9 cellular contexts compared by ENCODE assay signal in genomic region chr9:22237497-22238363, GRCh38.
DNase-seq lines count a peak whose midpoint lies in the region; ATAC-seq, FAIRE-seq and TF ChIP-seq lines count a peak whose summit lies in the region.
"Had no signal": no experiment of that assay in that cellular context is flagged by ENCODE, and none has a peak within 500 bp of the region (broad histone marks: within the 10 kb centered on the region; RNA-seq: fewer than 3 reads in every experiment).

No MANE protein-coding gene starts in this region.

- H3K27me3 ChIP-seq in HCT116 (ENCODE audit: insufficient read depth, low read length) (peaks cover 3% of the 10 kb centered on the region; the same call in 1 of the 2 replicates), fibroblast of lung (ENCODE audit: control insufficient read depth, insufficient read depth, low read length) (no peaks in the 10 kb centered on the region), right atrium auricular region (no peaks in the 10 kb centered on the region)

- H3K9ac ChIP-seq in HCT116 (ENCODE audit: low read length): no peak overlapping the region; the same call in 1 of the 2 replicates
- no peak overlapping the region for H3K9ac ChIP-seq in fibroblast of lung (ENCODE audit: insufficient read depth, low read length)

- H3K79me2 ChIP-seq in HCT116 (ENCODE audit: insufficient read depth, low read length): no peaks in the 10 kb centered on the region
- H3K79me2 ChIP-seq in fibroblast of lung (ENCODE audit: control insufficient read depth, insufficient read depth, low read length): no peaks in the 10 kb centered on the region

- POLR2A ChIA-PET in HCT116 (lab: Charles Lee): interaction anchor here (0.8 to 2.2 kb wide), 3 partner anchors 26 to 425 kb away, joined by 3 to 10 read pairs (median 6); partner anchors contain the start of gene CDKN2B

- peak; percentile 30; the same call in 1 of the 2 replicates for TF ChIP-seq RAD21 in HCT116 (IDR thresholded peaks at IDR 0.05; ENCODE audit: low read depth)

- no TSS peak for BruUV-seq in HCT116 (replicated peaks; lab: Mats Ljungman, UMichigan)

- H3K4me2 ChIP-seq in HCT116 (ENCODE audit: low read length) (peak overlapping the region; percentile 63), fibroblast of lung (ENCODE audit: extremely low read depth, insufficient read depth, low read length) (peak overlapping the region; percentile 51)

- DNase-seq in HCT116 (ENCODE audit: low read depth, low spot score): peak; percentile 51
- DNase-seq in RCC 7860 (ENCODE audit: low spot score): peak; percentile 80
- DNase-seq in fibroblast of lung (ENCODE audit: low read depth in 2 of 2): peak; percentile 79 to 97
- peak; percentile 61 for DNase-seq in skeletal muscle cell (ENCODE audit: low read depth)
- DNase-seq in SIG-M5 (lab: John Stamatoyannopoulos, UW): no peak
- no peak for DNase-seq in activated CD4-positive, alpha-beta T cell treated with anti-CD3 and anti-CD28 coated beads, Interleukin-2, amount 50 U/mL, for 48 hours
- DNase-seq in right atrium auricular region (ENCODE audit: low spot score): no peak
- DNase-seq: activated T-cell treated with anti-CD3 and anti-CD28 coated beads for 4 hours; stimulated activated CD4-positive, alpha-beta T cell treated with anti-CD3 and anti-CD28 coated beads, Interleukin-4, amount 100 ng/mL, for 4 hours had no signal

- no peaks in the 10 kb centered on the region for H3K9me2 ChIP-seq in HCT116 (ENCODE audit: insufficient read depth)

- no peak for TF ChIP-seq CTCF in HCT116 (IDR thresholded peaks at IDR 0.05 in 2 of 3, conservative IDR thresholded peaks at IDR 0.05 in 1 of 3; ENCODE audit: borderline replicate concordance in 1 of 3, insufficient read depth in 1 of 3, low read depth in 2 of 3, low read length in 2 of 3)
- no peak for TF ChIP-seq CTCF in fibroblast of lung (conservative IDR thresholded peaks at IDR 0.05 in 1 of 2, IDR thresholded peaks at IDR 0.05 in 1 of 2; ENCODE audit: low read depth in 1 of 2, low read length in 2 of 2)
- TF ChIP-seq CTCF in right atrium auricular region (IDR thresholded peaks at IDR 0.05): no peak

- CTCF ChIA-PET in HCT116 (lab: Charles Lee): interaction anchor here (0.8 to 4.1 kb wide), 10 partner anchors 8 to 984 kb away, joined by 3 to 41 read pairs (median 4); partner anchors contain the start of gene CDKN2B

- H3K4me3 ChIP-seq in HCT116 (replicated peaks in 1 of 2; ENCODE audit: low read depth in 1 of 2, low read length in 2 of 2) (peak overlapping the region in 1 of 2 experiments; percentile 5; a peak in 1 of 4 replicates), fibroblast of lung (replicated peaks in 1 of 4; ENCODE audit: control extremely low read depth in 1 of 4, insufficient read depth in 1 of 4, low read depth in 3 of 4, low read length in 4 of 4) (no peak overlapping the region), skeletal muscle cell (ENCODE audit: low read depth, low read length) (no peak overlapping the region), right atrium auricular region (no peak overlapping the region)

- no peak for TF ChIP-seq POLR2A in HCT116 (IDR thresholded peaks at IDR 0.05; ENCODE audit: borderline replicate concordance, extremely low read depth, insufficient read depth, insufficient read length)

- H3K27ac ChIP-seq in HCT116 (ENCODE audit: low read depth, low read length) (peak overlapping the region; percentile 28; the same call in 1 of the 2 replicates), fibroblast of lung (ENCODE audit: insufficient read depth, low read length) (peak overlapping the region; percentile 6), right atrium auricular region (no peak overlapping the region)

- H3K36me3 ChIP-seq in HCT116 (ENCODE audit: control insufficient read depth in 1 of 2, insufficient read depth in 2 of 2, low read length in 2 of 2) (no peaks in the 10 kb centered on the region), fibroblast of lung (ENCODE audit: control insufficient read depth, insufficient read depth, low read length) (no peaks in the 10 kb centered on the region), right atrium auricular region (no peaks in the 10 kb centered on the region)

- H3K9me3 ChIP-seq in HCT116 (ENCODE audit: control insufficient read depth in 1 of 2, insufficient read depth in 1 of 2, low read depth in 1 of 2, low read length in 2 of 2): no peaks in the 10 kb centered on the region
- no peaks in the 10 kb centered on the region for H3K9me3 ChIP-seq in fibroblast of lung (ENCODE audit: control insufficient read depth, insufficient read depth, low read depth, low read length)
- no peaks in the 10 kb centered on the region for H3K9me3 ChIP-seq in right atrium auricular region

- intact Hi-C loops in HCT116 (cut with micrococcal nuclease): loop anchor here (5.0 kb wide), 1 partner anchor 230 kb away; the partner anchor contains the start of gene CDKN2B

- H3K4me1 ChIP-seq in HCT116 (ENCODE audit: control insufficient read depth in 1 of 2, insufficient read depth in 2 of 2, low read length in 2 of 2): peaks cover 29 to 36% of the 10 kb centered on the region in 2 experiments
- H3K4me1 ChIP-seq in fibroblast of lung (ENCODE audit: control insufficient read depth, extremely low read depth, insufficient read depth, low read length): peaks cover 12% of the 10 kb centered on the region
- no peaks in the 10 kb centered on the region for H3K4me1 ChIP-seq in right atrium auricular region

- H2AFZ ChIP-seq in HCT116 (ENCODE audit: low read depth, low read length, poor library complexity, severe bottlenecking) (peak overlapping the region; percentile 62), fibroblast of lung (ENCODE audit: low read length) (no peak overlapping the region)

- RAD21 ChIA-PET in HCT116 (lab: Charles Lee; ENCODE audit: low non-redundant PET in 1 of 2, low total read pairs in 2 of 2, uncharacterized antibody in 2 of 2, unreplicated experiment in 2 of 2): interaction anchor here (1.1 to 1.9 kb wide), 3 partner anchors 153 to 424 kb away, joined by 3 to 6 read pairs (median 5); no protein-coding TSS in a partner anchor

- FAIRE-seq in RCC 7860 (lab: Jason Lieb, UNC): peak; percentile 96

- ATAC-seq in HCT116: peak; percentile 90

- H4K20me1 ChIP-seq in HCT116 (ENCODE audit: insufficient read depth): no peaks in the 10 kb centered on the region
- H4K20me1 ChIP-seq in fibroblast of lung (ENCODE audit: control insufficient read depth, extremely low read depth, insufficient read depth, low read length): no peaks in the 10 kb centered on the region

TF ChIP-seq in HCT116, 20 proteins besides CTCF, POLR2A, EP300 and RAD21:
- peak; percentile 83 for TF ChIP-seq JUND (IDR thresholded peaks at IDR 0.05)
- peak; percentile 73; the same call in 1 of the 2 replicates for TF ChIP-seq CBX3 (IDR thresholded peaks at IDR 0.05; ENCODE audit: low read depth)
- peak; percentile 99 for TF ChIP-seq TCF7L2 (IDR thresholded peaks at IDR 0.05; ENCODE audit: borderline replicate concordance, extremely low read depth, insufficient read depth, insufficient read length)
- TF ChIP-seq SP1 (IDR thresholded peaks at IDR 0.05; ENCODE audit: low read depth): peak; percentile 73
- TF ChIP-seq SRF (IDR thresholded peaks at IDR 0.05; ENCODE audit: low read depth): no peak
- no peak for TF ChIP-seq CEBPB (IDR thresholded peaks at IDR 0.05; ENCODE audit: low read depth)
- no peak for TF ChIP-seq MAX (IDR thresholded peaks at IDR 0.05)
- no peak for TF ChIP-seq YY1 (IDR thresholded peaks at IDR 0.05; ENCODE audit: extremely low read depth, insufficient replicate concordance, low read depth, low read length)
- TF ChIP-seq ATF3 (IDR thresholded peaks at IDR 0.05): peak; percentile 40; the same call in 1 of the 2 replicates
- TF ChIP-seq FOSL1 (IDR thresholded peaks at IDR 0.05; ENCODE audit: low read depth): peak; percentile 88
- TF ChIP-seq POLR2AphosphoS5 (IDR thresholded peaks at IDR 0.05; ENCODE audit: low read depth, low read length): no peak
- TF ChIP-seq REST (IDR thresholded peaks at IDR 0.05; ENCODE audit: low read depth): no peak
- TF ChIP-seq ELF1 (IDR thresholded peaks at IDR 0.05; ENCODE audit: borderline replicate concordance, low read depth): no peak
- TF ChIP-seq SIN3A (IDR thresholded peaks at IDR 0.05; ENCODE audit: low read depth): peak; percentile 53

Comparison
In these comparisons a context has a peak if more than half of its experiments do, and no peak if none do; other contexts are left out.
1. DNase-seq: peak in HCT116 (single experiment), RCC 7860 (single experiment), fibroblast of lung (2 of 2) and skeletal muscle cell (single experiment); none in SIG-M5 (single experiment), activated CD4-positive, alpha-beta T cell treated with anti-CD3 and anti-CD28 coated beads, Interleukin-2, amount 50 U/mL, for 48 hours (0 of 2) and right atrium auricular region (single experiment).
2. H3K27ac ChIP-seq: peak in HCT116 (single experiment) and fibroblast of lung (single experiment); none in right atrium auricular region (0 of 2).